12 cellular contexts compared by ENCODE assay signal in the genomic region with DNA sequence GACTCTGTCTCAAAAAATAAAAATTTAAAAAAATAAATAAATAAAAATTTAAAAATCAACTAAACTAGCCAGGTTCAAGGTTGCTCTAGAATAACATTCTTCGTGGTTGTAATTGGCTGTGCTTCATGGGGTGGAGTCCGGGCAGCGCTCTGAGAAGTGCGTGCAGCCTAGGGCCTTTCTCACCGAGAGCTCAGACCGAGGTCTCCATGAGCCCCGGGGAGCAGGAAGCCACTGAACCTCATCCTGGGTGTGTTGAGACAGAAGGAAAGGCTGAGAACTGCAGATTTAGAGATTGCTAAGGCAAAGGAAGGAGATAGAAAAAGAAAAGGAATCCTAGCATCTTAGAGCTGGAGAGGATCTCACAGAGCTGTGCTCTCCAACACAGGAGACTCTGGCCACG. TPM values are rescaled to one million over a fixed set of nuclear protein-coding genes. Genes with fewer than 3 reads are reported as not detected.
DNase-seq lines count a peak whose midpoint lies in the region; ATAC-seq lines count a peak whose summit lies in the region.
"Had no signal": no experiment of that assay in that cellular context is flagged by ENCODE, and none has a peak within 500 bp of the region (broad histone marks: within the 10 kb centered on the region; RNA-seq: fewer than 3 reads in every experiment).

No MANE protein-coding gene starts in this region.

- DNase-seq in stimulated activated CD4-positive, alpha-beta T cell treated with anti-CD3 and anti-CD28 coated beads, Interleukin-1b, Interleukin-23, amount 100 ng/mL, for 48 hours = peak; percentile 33
- no peak for DNase-seq in stimulated activated CD4-positive, alpha-beta T cell treated with anti-CD3 and anti-CD28 coated beads, Interleukin-2, amount 100 ng/mL, for 48 hours
- DNase-seq in activated T-cell treated with anti-CD3 and anti-CD28 coated beads, Interleukin-2, amount 50 U/mL, for 4 hours = peak; percentile 21
- no peak for DNase-seq in naive B cell
- DNase-seq in COLO829 (ENCODE audit: low spot score) = no peak
- DNase-seq in DMS53 (lab: John Stamatoyannopoulos, UW) = no peak
- no peak for DNase-seq in cortex of kidney (lab: John Stamatoyannopoulos, UW)
- no peak for DNase-seq in left cardiac atrium
- DNase-seq: body of pancreas, uterus had no signal

- peak; percentile 32 to 51 for ATAC-seq in activated T-cell treated with anti-CD3 and anti-CD28 coated beads, Interleukin-2, amount 50 U/mL, for 4 hours
- no peak for ATAC-seq in naive B cell (ENCODE audit: low read depth in 2 of 2)
- no peak for ATAC-seq in left cardiac atrium
- ATAC-seq: body of pancreas had no signal

- H3K4me3 Mint-ChIP-seq in activated T-cell treated with anti-CD3 and anti-CD28 coated beads, Interleukin-2, amount 50 U/mL, for 4 hours = peak overlapping the region; percentile 11
- peak overlapping the region in 1 of 8 donors; percentile 61 for H3K4me3 Mint-ChIP-seq in naive B cell
- H3K4me3 Mint-ChIP-seq: GM23338, neural progenitor cell had no signal

- H3K27me3 Mint-ChIP-seq in activated T-cell treated with anti-CD3 and anti-CD28 coated beads, Interleukin-2, amount 50 U/mL, for 4 hours (ENCODE audit: low read depth) = no peaks in the 10 kb centered on the region
- no peaks in the 10 kb centered on the region for H3K27me3 Mint-ChIP-seq in naive B cell

- peaks cover 9% of the 10 kb centered on the region for H3K36me3 Mint-ChIP-seq in activated T-cell treated with anti-CD3 and anti-CD28 coated beads, Interleukin-2, amount 50 U/mL, for 4 hours (ENCODE audit: insufficient read depth)
- no peaks in the 10 kb centered on the region for H3K36me3 Mint-ChIP-seq in naive B cell

- peaks cover 36% of the 10 kb centered on the region for H3K4me1 Mint-ChIP-seq in activated T-cell treated with anti-CD3 and anti-CD28 coated beads, Interleukin-2, amount 50 U/mL, for 4 hours (ENCODE audit: low read depth)
- H3K4me1 Mint-ChIP-seq in naive B cell = peaks cover 3 to 26% (median 19%) of the 10 kb centered on the region in 3 donors
- H3K4me1 Mint-ChIP-seq: GM23338 had no signal

- H3K9me3 Mint-ChIP-seq in activated T-cell treated with anti-CD3 and anti-CD28 coated beads, Interleukin-2, amount 50 U/mL, for 4 hours = no peaks in the 10 kb centered on the region
- no peaks in the 10 kb centered on the region for H3K9me3 Mint-ChIP-seq in naive B cell
- H3K9me3 Mint-ChIP-seq: GM23338, neural progenitor cell had no signal

- intact Hi-C loops in left cardiac atrium (cut with DNase I) = no loop called here

- peak overlapping the region in 4 of 6 donors; percentile 5 to 86 (median 50) for H3K27ac Mint-ChIP-seq in naive B cell
- H3K27ac Mint-ChIP-seq: GM23338, neural progenitor cell had no signal

RNA-seq across cellular contexts. Expression of gene P2RX4, which starts 14.7 kb away (rescaled TPM):
- total RNA-seq in activated T-cell treated with anti-CD3 and anti-CD28 coated beads, Interleukin-2, amount 50 U/mL, for 4 hours = 10 to 100 TPM; 18.1 to 21.9 (median 21.6) TPM
- 10 to 100 TPM; 11.2 to 23.3 (median 15.6) TPM for polyA plus RNA-seq in naive B cell (ENCODE audit: low read depth in 6 of 6)
- 10 to 100 TPM; 10.1 to 11.7 TPM for total RNA-seq in left cardiac atrium

Comparison
In these comparisons a context has a peak if more than half of its experiments do, and no peak if none do; other contexts are left out.
1. DNase-seq: peak in stimulated activated CD4-positive, alpha-beta T cell treated with anti-CD3 and anti-CD28 coated beads, Interleukin-1b, Interleukin-23, amount 100 ng/mL, for 48 hours (single experiment) and activated T-cell treated with anti-CD3 and anti-CD28 coated beads, Interleukin-2, amount 50 U/mL, for 4 hours (single experiment); none in stimulated activated CD4-positive, alpha-beta T cell treated with anti-CD3 and anti-CD28 coated beads, Interleukin-2, amount 100 ng/mL, for 48 hours (0 of 2), naive B cell (single experiment), COLO829 (single experiment), DMS53 (single experiment), cortex of kidney (single experiment) and left cardiac atrium (single experiment).
2. ATAC-seq: peak in activated T-cell treated with anti-CD3 and anti-CD28 coated beads, Interleukin-2, amount 50 U/mL, for 4 hours (2 of 2); none in naive B cell (0 of 2) and left cardiac atrium (0 of 2).